In genomic region chr22:50297510-50298265, GRCh38 we compare ENCODE assay signal across 1 cellular context.
TF ChIP-seq lines count a peak whose summit lies in the region.

No MANE protein-coding gene starts in this region.

TF ChIP-seq in IMR-90, 13 proteins besides CTCF, POLR2A, EP300 and RAD21:
- no peak for TF ChIP-seq MAZ (IDR thresholded peaks at IDR 0.05; ENCODE audit: borderline replicate concordance, low read depth, low read length)
- no peak for TF ChIP-seq BHLHE40 (IDR thresholded peaks at IDR 0.05; ENCODE audit: low read depth, low read length)
- no peak for TF ChIP-seq MAFK (IDR thresholded peaks at IDR 0.05; ENCODE audit: low read depth, low read length)
- TF ChIP-seq, protein P1, sequence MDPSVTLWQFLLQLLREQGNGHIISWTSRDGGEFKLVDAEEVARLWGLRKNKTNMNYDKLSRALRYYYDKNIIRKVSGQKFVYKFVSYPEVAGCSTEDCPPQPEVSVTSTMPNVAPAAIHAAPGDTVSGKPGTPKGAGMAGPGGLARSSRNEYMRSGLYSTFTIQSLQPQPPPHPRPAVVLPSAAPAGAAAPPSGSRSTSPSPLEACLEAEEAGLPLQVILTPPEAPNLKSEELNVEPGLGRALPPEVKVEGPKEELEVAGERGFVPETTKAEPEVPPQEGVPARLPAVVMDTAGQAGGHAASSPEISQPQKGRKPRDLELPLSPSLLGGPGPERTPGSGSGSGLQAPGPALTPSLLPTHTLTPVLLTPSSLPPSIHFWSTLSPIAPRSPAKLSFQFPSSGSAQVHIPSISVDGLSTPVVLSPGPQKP (IDR thresholded peaks at IDR 0.05; ENCODE audit: borderline replicate concordance, low read depth, low read length) = no peak
- no peak for TF ChIP-seq CHD1 (IDR thresholded peaks at IDR 0.05; ENCODE audit: low read depth, low read length)
- no peak for TF ChIP-seq CEBPB (IDR thresholded peaks at IDR 0.05; ENCODE audit: low read depth, low read length)
- no peak for TF ChIP-seq MXI1 (IDR thresholded peaks at IDR 0.05; ENCODE audit: borderline replicate concordance, low read depth, low read length)
- no peak for TF ChIP-seq RCOR1 (IDR thresholded peaks at IDR 0.05; ENCODE audit: insufficient replicate concordance, low read length)
- no peak for TF ChIP-seq SMC3 (IDR thresholded peaks at IDR 0.05; ENCODE audit: low read depth, low read length)
- TF ChIP-seq RFX5 (IDR thresholded peaks at IDR 0.05; ENCODE audit: low read depth, low read length) = no peak
- no peak for TF ChIP-seq NFE2L2 (IDR thresholded peaks at IDR 0.05; ENCODE audit: low read depth, low read length)
